14 cellular contexts compared by ENCODE assay signal in genomic region chr7:50751136-50751535, GRCh38.
"Had no signal": no experiment of that assay in that cellular context is flagged by ENCODE, and none has a peak within 500 bp of the region (broad histone marks: within the 10 kb centered on the region; RNA-seq: fewer than 3 reads in every experiment).

No MANE protein-coding gene starts in this region.

- H3K9me3 ChIP-seq: left ventricle myocardium inferior, right lobe of liver, transverse colon had no signal

- ATAC-seq: activated T-helper 17 cell treated with anti-CD3 and anti-CD28 coated beads, Interleukin-2, amount 50 U/mL, for 72 hours; right lobe of liver had no signal

- H3K4me3 ChIP-seq: cardiac muscle cell, left ventricle myocardium inferior, right lobe of liver, smooth muscle cell, transverse colon had no signal

- H3K4me3 Mint-ChIP-seq: activated T-helper 17 cell treated with anti-CD3 and anti-CD28 coated beads, Interleukin-2, amount 50 U/mL, for 72 hours had no signal

- H3K36me3 ChIP-seq: cardiac muscle cell, transverse colon had no signal

- H3K27me3 ChIP-seq: cardiac muscle cell, right lobe of liver, transverse colon had no signal

- DNase-seq: activated CD4-positive, alpha-beta T cell treated with anti-CD3 and anti-CD28 coated beads, Interleukin-2, amount 50 U/mL, for 48 hours; activated naive CD4-positive, alpha-beta T cell treated with anti-CD3 and anti-CD28 coated beads, Interleukin-2, amount 50 U/mL, for 16 hours; hypothalamus; left ventricle myocardium inferior; mesendoderm; right lobe of liver; stimulated activated CD4-positive, alpha-beta T cell treated with anti-CD3 and anti-CD28 coated beads, Interleukin-4, amount 100 ng/mL, for 4 hours; stimulated activated CD8-positive, alpha-beta memory T cell treated with anti-CD3 and anti-CD28 coated beads, Interleukin-4, amount 100 ng/mL, for 48 hours; stimulated activated naive CD4-positive, alpha-beta T cell treated with Interleukin-2 at 50 U/mL for 16 hours; transverse colon had no signal

- H3K27me3 Mint-ChIP-seq: activated T-helper 17 cell treated with anti-CD3 and anti-CD28 coated beads, Interleukin-2, amount 50 U/mL, for 72 hours had no signal

- H3K27ac Mint-ChIP-seq: activated T-helper 17 cell treated with anti-CD3 and anti-CD28 coated beads, Interleukin-2, amount 50 U/mL, for 72 hours had no signal

- H3K27ac ChIP-seq: cardiac muscle cell, left ventricle myocardium inferior, right lobe of liver, transverse colon, VCaP had no signal

- H3K9me3 Mint-ChIP-seq: activated T-helper 17 cell treated with anti-CD3 and anti-CD28 coated beads, Interleukin-2, amount 50 U/mL, for 72 hours had no signal

- H3K4me1 Mint-ChIP-seq: activated T-helper 17 cell treated with anti-CD3 and anti-CD28 coated beads, Interleukin-2, amount 50 U/mL, for 72 hours had no signal
